1 cellular context compared by ENCODE assay signal in the genomic region with DNA sequence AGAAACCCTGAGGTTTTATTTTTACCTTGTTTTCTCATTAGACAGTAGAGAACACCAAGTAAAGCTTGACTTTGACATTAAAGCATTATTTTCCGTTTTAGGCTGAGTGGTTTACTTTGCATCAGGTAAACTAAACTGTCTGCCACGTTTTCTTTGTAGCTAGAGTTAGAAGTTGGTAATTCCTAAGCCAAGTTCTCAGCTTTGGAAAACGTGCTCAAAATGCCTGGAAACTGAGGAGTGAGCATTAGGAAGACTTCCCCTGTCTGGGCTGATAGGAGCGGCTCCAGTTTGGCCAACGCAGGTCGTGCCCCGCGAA.
TF ChIP-seq lines count a peak whose summit lies in the region.

No MANE protein-coding gene starts in this region.

TF ChIP-seq in GM12878, 131 proteins besides CTCF, POLR2A, EP300 and RAD21 (continued from another document):
- TF ChIP-seq SUZ12 (IDR thresholded peaks at IDR 0.05; ENCODE audit: unreplicated experiment) (peak; percentile 9), RBBP5 (conservative IDR thresholded peaks at IDR 0.05) (no peak), ESRRA (IDR thresholded peaks at IDR 0.05; ENCODE audit: low read length) (no peak)
